ENCODE assay signal across 1 cellular context in the genomic region with DNA sequence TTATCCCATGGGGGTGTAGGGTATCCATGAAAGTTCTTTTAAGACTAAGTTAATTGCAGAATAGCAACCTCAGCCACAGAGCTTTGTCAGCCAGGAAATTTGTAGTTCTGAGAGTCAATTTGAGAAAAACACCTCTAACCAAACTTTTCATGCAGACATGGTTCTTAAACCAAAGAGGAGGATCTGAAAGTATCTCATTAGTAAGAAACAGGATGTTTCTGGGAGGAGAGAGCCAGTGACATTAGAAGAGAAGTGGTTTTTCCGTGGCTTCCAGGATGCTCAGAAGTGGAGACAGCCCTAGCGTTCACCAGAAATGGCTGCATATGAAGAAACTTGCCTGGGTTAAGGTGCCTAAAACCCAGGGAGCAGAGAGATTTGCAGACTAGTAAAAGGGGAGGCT.
A peak's percentile ranks its signal among the peaks of the same experiment; 100 is the strongest.
TF ChIP-seq lines count a peak whose summit lies in the region.

No MANE protein-coding gene starts in this region.

TF ChIP-seq in GM12878, 131 proteins besides CTCF, POLR2A, EP300 and RAD21 (continued from another document):
- TF ChIP-seq PRDM15 (CRISPR knock-in tag; IDR thresholded peaks at IDR 0.05) = no peak
- peak; percentile 73; the same call in 1 of the 2 replicates for TF ChIP-seq SPI1 (IDR thresholded peaks at IDR 0.05; ENCODE audit: borderline replicate concordance, insufficient read depth, low read depth, low read length)
- TF ChIP-seq, protein P1, sequence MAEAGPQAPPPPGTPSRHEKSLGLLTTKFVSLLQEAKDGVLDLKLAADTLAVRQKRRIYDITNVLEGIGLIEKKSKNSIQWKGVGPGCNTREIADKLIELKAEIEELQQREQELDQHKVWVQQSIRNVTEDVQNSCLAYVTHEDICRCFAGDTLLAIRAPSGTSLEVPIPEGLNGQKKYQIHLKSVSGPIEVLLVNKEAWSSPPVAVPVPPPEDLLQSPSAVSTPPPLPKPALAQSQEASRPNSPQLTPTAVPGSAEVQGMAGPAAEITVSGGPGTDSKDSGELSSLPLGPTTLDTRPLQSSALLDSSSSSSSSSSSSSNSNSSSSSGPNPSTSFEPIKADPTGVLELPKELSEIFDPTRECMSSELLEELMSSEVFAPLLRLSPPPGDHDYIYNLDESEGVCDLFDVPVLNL (IDR thresholded peaks at IDR 0.05; ENCODE audit: low read depth, low read length) = no peak
- no peak for TF ChIP-seq TCF3 (IDR thresholded peaks at IDR 0.05; ENCODE audit: borderline replicate concordance, insufficient read depth, low read depth, low read length)
- TF ChIP-seq, protein P2, sequence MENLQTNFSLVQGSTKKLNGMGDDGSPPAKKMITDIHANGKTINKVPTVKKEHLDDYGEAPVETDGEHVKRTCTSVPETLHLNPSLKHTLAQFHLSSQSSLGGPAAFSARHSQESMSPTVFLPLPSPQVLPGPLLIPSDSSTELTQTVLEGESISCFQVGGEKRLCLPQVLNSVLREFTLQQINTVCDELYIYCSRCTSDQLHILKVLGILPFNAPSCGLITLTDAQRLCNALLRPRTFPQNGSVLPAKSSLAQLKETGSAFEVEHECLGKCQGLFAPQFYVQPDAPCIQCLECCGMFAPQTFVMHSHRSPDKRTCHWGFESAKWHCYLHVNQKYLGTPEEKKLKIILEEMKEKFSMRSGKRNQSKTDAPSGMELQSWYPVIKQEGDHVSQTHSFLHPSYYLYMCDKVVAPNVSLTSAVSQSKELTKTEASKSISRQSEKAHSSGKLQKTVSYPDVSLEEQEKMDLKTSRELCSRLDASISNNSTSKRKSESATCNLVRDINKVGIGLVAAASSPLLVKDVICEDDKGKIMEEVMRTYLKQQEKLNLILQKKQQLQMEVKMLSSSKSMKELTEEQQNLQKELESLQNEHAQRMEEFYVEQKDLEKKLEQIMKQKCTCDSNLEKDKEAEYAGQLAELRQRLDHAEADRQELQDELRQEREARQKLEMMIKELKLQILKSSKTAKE (IDR thresholded peaks at IDR 0.05; ENCODE audit: low read depth, poor library complexity, severe bottlenecking) = peak; percentile 31
- peak; percentile 66 for TF ChIP-seq RUNX3 (IDR thresholded peaks at IDR 0.05; ENCODE audit: low read length)
- no peak for TF ChIP-seq ZZZ3 (IDR thresholded peaks at IDR 0.05; ENCODE audit: control insufficient read depth, insufficient read length, low read depth)
- TF ChIP-seq, protein P3, sequence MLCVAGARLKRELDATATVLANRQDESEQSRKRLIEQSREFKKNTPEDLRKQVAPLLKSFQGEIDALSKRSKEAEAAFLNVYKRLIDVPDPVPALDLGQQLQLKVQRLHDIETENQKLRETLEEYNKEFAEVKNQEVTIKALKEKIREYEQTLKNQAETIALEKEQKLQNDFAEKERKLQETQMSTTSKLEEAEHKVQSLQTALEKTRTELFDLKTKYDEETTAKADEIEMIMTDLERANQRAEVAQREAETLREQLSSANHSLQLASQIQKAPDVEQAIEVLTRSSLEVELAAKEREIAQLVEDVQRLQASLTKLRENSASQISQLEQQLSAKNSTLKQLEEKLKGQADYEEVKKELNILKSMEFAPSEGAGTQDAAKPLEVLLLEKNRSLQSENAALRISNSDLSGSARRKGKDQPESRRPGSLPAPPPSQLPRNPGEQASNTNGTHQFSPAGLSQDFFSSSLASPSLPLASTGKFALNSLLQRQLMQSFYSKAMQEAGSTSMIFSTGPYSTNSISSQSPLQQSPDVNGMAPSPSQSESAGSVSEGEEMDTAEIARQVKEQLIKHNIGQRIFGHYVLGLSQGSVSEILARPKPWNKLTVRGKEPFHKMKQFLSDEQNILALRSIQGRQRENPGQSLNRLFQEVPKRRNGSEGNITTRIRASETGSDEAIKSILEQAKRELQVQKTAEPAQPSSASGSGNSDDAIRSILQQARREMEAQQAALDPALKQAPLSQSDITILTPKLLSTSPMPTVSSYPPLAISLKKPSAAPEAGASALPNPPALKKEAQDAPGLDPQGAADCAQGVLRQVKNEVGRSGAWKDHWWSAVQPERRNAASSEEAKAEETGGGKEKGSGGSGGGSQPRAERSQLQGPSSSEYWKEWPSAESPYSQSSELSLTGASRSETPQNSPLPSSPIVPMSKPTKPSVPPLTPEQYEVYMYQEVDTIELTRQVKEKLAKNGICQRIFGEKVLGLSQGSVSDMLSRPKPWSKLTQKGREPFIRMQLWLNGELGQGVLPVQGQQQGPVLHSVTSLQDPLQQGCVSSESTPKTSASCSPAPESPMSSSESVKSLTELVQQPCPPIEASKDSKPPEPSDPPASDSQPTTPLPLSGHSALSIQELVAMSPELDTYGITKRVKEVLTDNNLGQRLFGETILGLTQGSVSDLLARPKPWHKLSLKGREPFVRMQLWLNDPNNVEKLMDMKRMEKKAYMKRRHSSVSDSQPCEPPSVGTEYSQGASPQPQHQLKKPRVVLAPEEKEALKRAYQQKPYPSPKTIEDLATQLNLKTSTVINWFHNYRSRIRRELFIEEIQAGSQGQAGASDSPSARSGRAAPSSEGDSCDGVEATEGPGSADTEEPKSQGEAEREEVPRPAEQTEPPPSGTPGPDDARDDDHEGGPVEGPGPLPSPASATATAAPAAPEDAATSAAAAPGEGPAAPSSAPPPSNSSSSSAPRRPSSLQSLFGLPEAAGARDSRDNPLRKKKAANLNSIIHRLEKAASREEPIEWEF (IDR thresholded peaks at IDR 0.05; ENCODE audit: insufficient replicate concordance, low read depth, low read length) = no peak
- no peak for TF ChIP-seq NFXL1 (IDR thresholded peaks at IDR 0.05; ENCODE audit: borderline replicate concordance)
- no peak for TF ChIP-seq ZNF687 (IDR thresholded peaks at IDR 0.05)
- TF ChIP-seq ETV6 (conservative IDR thresholded peaks at IDR 0.05 in 1 of 2, IDR thresholded peaks at IDR 0.05 in 1 of 2; ENCODE audit: borderline replicate concordance in 1 of 2, low read depth in 1 of 2) = no peak
- TF ChIP-seq CBX5 (IDR thresholded peaks at IDR 0.05; ENCODE audit: low read depth) = no peak
- no peak for TF ChIP-seq TCF7 (IDR thresholded peaks at IDR 0.05; ENCODE audit: borderline replicate concordance)
- no peak for TF ChIP-seq PBX3 (IDR thresholded peaks at IDR 0.05; ENCODE audit: insufficient replicate concordance, low read depth, low read length)
- TF ChIP-seq BCL3 (IDR thresholded peaks at IDR 0.05; ENCODE audit: borderline replicate concordance, insufficient read depth, low read depth, low read length, poor library complexity, severe bottlenecking) = no peak
- TF ChIP-seq KLF5 (IDR thresholded peaks at IDR 0.05; ENCODE audit: partially characterized antibody) = no peak
- TF ChIP-seq ZNF217 (IDR thresholded peaks at IDR 0.05) = peak; percentile 76
- TF ChIP-seq BRCA1 (IDR thresholded peaks at IDR 0.05; ENCODE audit: low read depth, low read length) = no peak
- TF ChIP-seq IRF4 (IDR thresholded peaks at IDR 0.05; ENCODE audit: low read depth, low read length) = no peak
- TF ChIP-seq SUZ12 (IDR thresholded peaks at IDR 0.05; ENCODE audit: unreplicated experiment) = no peak
- no peak for TF ChIP-seq BHLHE40 (IDR thresholded peaks at IDR 0.05; ENCODE audit: borderline replicate concordance in 1 of 2, low read depth in 2 of 2, low read length in 1 of 2)
- TF ChIP-seq SRF (IDR thresholded peaks at IDR 0.05; ENCODE audit: low read depth in 2 of 2, low read length in 2 of 2) = no peak
- TF ChIP-seq CBX3 (IDR thresholded peaks at IDR 0.05; ENCODE audit: borderline replicate concordance, low read depth) = no peak
- no peak for TF ChIP-seq EED (IDR thresholded peaks at IDR 0.05; ENCODE audit: low read depth)
- TF ChIP-seq NR2C2 (IDR thresholded peaks at IDR 0.05; ENCODE audit: borderline replicate concordance, control insufficient read depth, insufficient read length, low read depth) = no peak
- no peak for TF ChIP-seq CHD2 (IDR thresholded peaks at IDR 0.05; ENCODE audit: borderline replicate concordance, low read depth, low read length)
- no peak for TF ChIP-seq BACH1 (IDR thresholded peaks at IDR 0.05; ENCODE audit: borderline replicate concordance)
- TF ChIP-seq MEF2B (IDR thresholded peaks at IDR 0.05; ENCODE audit: partially characterized antibody, poor library complexity, severe bottlenecking) = no peak
- no peak for TF ChIP-seq SIN3A (IDR thresholded peaks at IDR 0.05; ENCODE audit: low read depth, low read length)
- TF ChIP-seq CREB1 (IDR thresholded peaks at IDR 0.05; ENCODE audit: low read depth) = no peak
- TF ChIP-seq NFYA (IDR thresholded peaks at IDR 0.05; ENCODE audit: borderline replicate concordance, low read depth, low read length) = no peak
- no peak for TF ChIP-seq POU2F2 (IDR thresholded peaks at IDR 0.05; ENCODE audit: borderline replicate concordance, low read depth, low read length)
- TF ChIP-seq ZBTB33 (IDR thresholded peaks at IDR 0.05) = no peak
- TF ChIP-seq POLR2AphosphoS5 (IDR thresholded peaks at IDR 0.05; ENCODE audit: low read length) = no peak
- no peak for TF ChIP-seq RCOR1 (conservative IDR thresholded peaks at IDR 0.05; ENCODE audit: low read depth, low read length)
- no peak for TF ChIP-seq STAT3 (IDR thresholded peaks at IDR 0.05; ENCODE audit: low read depth, low read length)
